ENCODE assay signal across 9 cellular contexts in the genomic region with DNA sequence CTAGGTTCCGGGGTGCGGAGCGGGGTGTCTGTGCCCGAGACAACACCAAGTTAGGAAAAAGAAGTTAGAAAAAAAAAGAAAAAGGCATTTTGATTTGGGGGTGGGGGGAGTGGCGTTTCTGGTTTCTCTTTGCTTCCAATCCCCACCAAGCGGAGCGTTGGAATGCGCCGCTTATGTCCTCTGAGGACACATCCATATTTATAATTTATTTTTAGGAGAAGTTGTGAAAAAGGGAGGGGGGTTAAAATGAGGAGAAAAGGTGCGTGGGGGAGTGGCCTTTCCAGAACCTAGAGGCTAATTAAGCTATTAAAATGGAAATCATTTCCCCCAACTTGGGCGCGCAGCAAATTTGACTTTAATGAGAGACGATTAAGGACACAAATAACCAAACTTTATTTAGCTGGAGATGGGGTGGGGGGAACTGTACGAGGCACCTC.
DNase-seq lines count a peak whose midpoint lies in the region; ATAC-seq, FAIRE-seq and TF ChIP-seq lines count a peak whose summit lies in the region.
"Had no signal": no experiment of that assay in that cellular context is flagged by ENCODE, and none has a peak within 500 bp of the region (broad histone marks: within the 10 kb centered on the region; RNA-seq: fewer than 3 reads in every experiment).

No MANE protein-coding gene starts in this region.

- ATAC-seq in activated T-cell treated with anti-CD3 and anti-CD28 coated beads, Interleukin-2, amount 50 U/mL, for 72 hours (replicated peaks in 1 of 2) = no peak
- no peak for ATAC-seq in left lung
- no peak for ATAC-seq in GM21619 (IDR thresholded peaks at IDR 0.05; ENCODE audit: unreplicated experiment)

- peaks cover 22% of the 10 kb centered on the region for H3K27me3 Mint-ChIP-seq in activated T-cell treated with anti-CD3 and anti-CD28 coated beads, Interleukin-2, amount 50 U/mL, for 72 hours (ENCODE audit: low read depth)
- no peaks in the 10 kb centered on the region for H3K27me3 Mint-ChIP-seq in astrocyte (ENCODE audit: low read depth, unreplicated experiment)

- H3K4me3 Mint-ChIP-seq in activated T-cell treated with anti-CD3 and anti-CD28 coated beads, Interleukin-2, amount 50 U/mL, for 72 hours = peak overlapping the region; percentile 76 to 87
- H3K4me3 Mint-ChIP-seq in astrocyte (ENCODE audit: unreplicated experiment) = peak overlapping the region; percentile 95

- no peaks in the 10 kb centered on the region for H3K27me3 ChIP-seq in astrocyte (ENCODE audit: insufficient read depth, low read length)
- peaks cover 0 to 57% of the 10 kb centered on the region in 2 donors for H3K27me3 ChIP-seq in left lung
- no peaks in the 10 kb centered on the region for H3K27me3 ChIP-seq in tibial artery

- peak overlapping the region; percentile 71 for H2AFZ ChIP-seq in astrocyte (ENCODE audit: low read depth, low read length)

- no peak overlapping the region for H3K27ac ChIP-seq in astrocyte (ENCODE audit: low read depth, low read length)
- H3K27ac ChIP-seq in left lung = no peak overlapping the region
- H3K27ac ChIP-seq in tibial artery = peak overlapping the region; percentile 91 to 94

- H3K4me1 ChIP-seq in astrocyte (ENCODE audit: insufficient read depth, low read length) (peaks cover 10% of the 10 kb centered on the region), left lung (peaks cover 9 to 27% of the 10 kb centered on the region in 2 donors), tibial artery (peaks cover 4 to 49% (median 39%) of the 10 kb centered on the region in 4 donors)

- no peaks in the 10 kb centered on the region for H3K36me3 Mint-ChIP-seq in activated T-cell treated with anti-CD3 and anti-CD28 coated beads, Interleukin-2, amount 50 U/mL, for 72 hours (ENCODE audit: insufficient read depth in 2 of 2)
- no peaks in the 10 kb centered on the region for H3K36me3 Mint-ChIP-seq in astrocyte (ENCODE audit: low read depth, unreplicated experiment)

- H3K4me3 ChIP-seq in astrocyte (ENCODE audit: insufficient read depth, low read depth, low read length) (peak overlapping the region; percentile 75), left lung (peak overlapping the region; percentile 61 to 65), tibial artery (peak overlapping the region; percentile 82 to 100)

- peaks cover 48% of the 10 kb centered on the region for H4K20me1 ChIP-seq in astrocyte (ENCODE audit: insufficient read depth, low read length)

- TF ChIP-seq CTCF in astrocyte (IDR thresholded peaks at IDR 0.05; ENCODE audit: insufficient read depth, low read depth, low read length) (no peak), left lung (IDR thresholded peaks at IDR 0.05) (no peak), tibial artery (IDR thresholded peaks at IDR 0.05) (no peak), D721Med (IDR thresholded peaks at IDR 0.05; ENCODE audit: insufficient read depth, missing control alignments) (no peak)

- no peak overlapping the region for H3K27ac Mint-ChIP-seq in activated T-cell treated with anti-CD3 and anti-CD28 coated beads, Interleukin-2, amount 50 U/mL, for 72 hours
- H3K27ac Mint-ChIP-seq in astrocyte (ENCODE audit: unreplicated experiment) = peak overlapping the region; percentile 87

- intact Hi-C loops in left lung (cut with DNase I) (loop anchor here in 1 of 2 donors (5.0 kb wide), 1 partner anchor 224 kb away; no protein-coding TSS in a partner anchor), tibial artery (cut with DNase I; ENCODE audit: low total_unique reads) (loop anchor here (10.0 kb wide), 1 partner anchor 322 kb away; no protein-coding TSS in a partner anchor), posterior vena cava (cut with DNase I) (loop anchor here (5.0 to 10.0 kb wide), 2 partner anchors 222 to 224 kb away; no protein-coding TSS in a partner anchor)

- H3K4me1 Mint-ChIP-seq in activated T-cell treated with anti-CD3 and anti-CD28 coated beads, Interleukin-2, amount 50 U/mL, for 72 hours (ENCODE audit: low read depth) = peaks cover 41% of the 10 kb centered on the region
- peaks cover 38% of the 10 kb centered on the region for H3K4me1 Mint-ChIP-seq in astrocyte (ENCODE audit: low read depth, unreplicated experiment)

- DNase-seq in activated T-cell treated with anti-CD3 and anti-CD28 coated beads, Interleukin-2, amount 50 U/mL, for 72 hours = no peak
- DNase-seq in activated T-cell treated with anti-CD3 and anti-CD28 coated beads for 4 hours (no peak), astrocyte (ENCODE audit: low read depth) (no peak), left lung (no peak), tibial artery (no peak), posterior vena cava (ENCODE audit: low spot score) (no peak), D721Med (ENCODE audit: insufficient read length, low spot score) (no peak)
- DNase-seq: stimulated activated CD4-positive, alpha-beta T cell treated with anti-CD3 and anti-CD28 coated beads, Interleukin-4, amount 100 ng/mL, for 24 hours had no signal

- H3K9ac ChIP-seq in astrocyte (ENCODE audit: low read length) = peak overlapping the region; percentile 78

- no peak for FAIRE-seq in astrocyte (lab: Jason Lieb, UNC)
- FAIRE-seq in D721Med (lab: Jason Lieb, UNC) = no peak

- peak overlapping the region; percentile 90 for H3K4me2 ChIP-seq in astrocyte (ENCODE audit: low read length)

- no peaks in the 10 kb centered on the region for H3K9me3 Mint-ChIP-seq in activated T-cell treated with anti-CD3 and anti-CD28 coated beads, Interleukin-2, amount 50 U/mL, for 72 hours
- H3K9me3 Mint-ChIP-seq in astrocyte (ENCODE audit: unreplicated experiment) = no peaks in the 10 kb centered on the region

- H3K9me3 ChIP-seq in astrocyte (ENCODE audit: insufficient read depth, low read depth, low read length) (no peaks in the 10 kb centered on the region), left lung (no peaks in the 10 kb centered on the region), tibial artery (no peaks in the 10 kb centered on the region)

- H3K36me3 ChIP-seq in astrocyte (ENCODE audit: insufficient read depth, low read length) (no peaks in the 10 kb centered on the region), left lung (no peaks in the 10 kb centered on the region), tibial artery (no peaks in the 10 kb centered on the region)

- peaks cover 51% of the 10 kb centered on the region for H3K79me2 ChIP-seq in astrocyte (ENCODE audit: insufficient read depth, low read length)

Comparison
In these comparisons a context has a peak if more than half of its experiments do, and no peak if none do; other contexts are left out.
1. H3K27ac ChIP-seq: peak in tibial artery (2 of 2); none in astrocyte (single experiment) and left lung (0 of 2).
2. Peak in every context shown above with its lines, with median percentiles within 50 percentile points of each other: H3K4me3 ChIP-seq.